ENCODE assay signal across 1 cellular context in the genomic region with DNA sequence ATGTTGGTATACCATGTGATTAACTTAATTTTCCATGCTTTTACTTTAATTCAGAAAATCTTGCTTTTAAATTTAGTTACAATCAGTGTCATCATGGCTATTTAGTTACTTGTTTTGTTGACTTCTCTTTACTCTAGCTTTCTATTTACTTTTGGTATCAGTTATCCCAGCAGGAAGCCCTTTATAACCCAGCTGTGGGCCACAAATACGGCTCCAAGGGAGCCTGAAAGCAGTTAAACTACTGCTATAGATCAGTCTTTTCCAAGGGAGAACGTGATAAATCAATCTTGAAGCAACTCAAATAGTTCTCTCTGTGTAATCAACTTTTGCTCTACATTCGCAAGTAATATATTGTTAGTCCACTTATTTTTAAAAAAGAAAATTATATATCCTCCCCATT.
A peak's percentile ranks its signal among the peaks of the same experiment; 100 is the strongest.
TF ChIP-seq lines count a peak whose summit lies in the region.

No MANE protein-coding gene starts in this region.

TF ChIP-seq in HEK293, 187 proteins besides CTCF, POLR2A, EP300 and RAD21 (continued from another document and continues in another):
- TF ChIP-seq EGR2 (tag by site-specific recombination; IDR thresholded peaks at IDR 0.05; ENCODE audit: low read depth), result no peak
- TF ChIP-seq ZNF140 (tag by site-specific recombination; IDR thresholded peaks at IDR 0.05), result no peak
- TF ChIP-seq, protein P1, sequence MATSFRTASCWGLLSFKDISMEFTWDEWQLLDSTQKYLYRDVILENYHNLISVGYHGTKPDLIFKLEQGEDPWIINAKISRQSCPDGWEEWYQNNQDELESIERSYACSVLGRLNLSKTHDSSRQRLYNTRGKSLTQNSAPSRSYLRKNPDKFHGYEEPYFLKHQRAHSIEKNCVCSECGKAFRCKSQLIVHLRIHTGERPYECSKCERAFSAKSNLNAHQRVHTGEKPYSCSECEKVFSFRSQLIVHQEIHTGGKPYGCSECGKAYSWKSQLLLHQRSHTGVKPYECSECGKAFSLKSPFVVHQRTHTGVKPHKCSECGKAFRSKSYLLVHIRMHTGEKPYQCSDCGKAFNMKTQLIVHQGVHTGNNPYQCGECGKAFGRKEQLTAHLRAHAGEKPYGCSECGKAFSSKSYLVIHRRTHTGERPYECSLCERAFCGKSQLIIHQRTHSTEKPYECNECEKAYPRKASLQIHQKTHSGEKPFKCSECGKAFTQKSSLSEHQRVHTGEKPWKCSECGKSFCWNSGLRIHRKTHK (tag by site-specific recombination; IDR thresholded peaks at IDR 0.05), result no peak
- TF ChIP-seq KLF1 (tag by site-specific recombination; IDR thresholded peaks at IDR 0.05), result no peak
- TF ChIP-seq SP7 (tag by site-specific recombination; IDR thresholded peaks at IDR 0.05), result peak; percentile 48; the same call in 1 of the 2 replicates
- TF ChIP-seq ZNF433 (tag by site-specific recombination; IDR thresholded peaks at IDR 0.05; ENCODE audit: low read depth), result no peak
- TF ChIP-seq SETDB1 (IDR thresholded peaks at IDR 0.05; ENCODE audit: insufficient read length, low read length), result no peak
- TF ChIP-seq, protein P2, sequence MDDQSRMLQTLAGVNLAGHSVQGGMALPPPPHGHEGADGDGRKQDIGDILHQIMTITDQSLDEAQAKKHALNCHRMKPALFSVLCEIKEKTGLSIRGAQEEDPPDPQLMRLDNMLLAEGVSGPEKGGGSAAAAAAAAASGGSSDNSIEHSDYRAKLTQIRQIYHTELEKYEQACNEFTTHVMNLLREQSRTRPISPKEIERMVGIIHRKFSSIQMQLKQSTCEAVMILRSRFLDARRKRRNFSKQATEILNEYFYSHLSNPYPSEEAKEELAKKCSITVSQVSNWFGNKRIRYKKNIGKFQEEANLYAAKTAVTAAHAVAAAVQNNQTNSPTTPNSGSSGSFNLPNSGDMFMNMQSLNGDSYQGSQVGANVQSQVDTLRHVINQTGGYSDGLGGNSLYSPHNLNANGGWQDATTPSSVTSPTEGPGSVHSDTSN (CRISPR knock-in tag; IDR thresholded peaks at IDR 0.05), result no peak
- TF ChIP-seq ZNF560 (tag by site-specific recombination; IDR thresholded peaks at IDR 0.05; ENCODE audit: borderline replicate concordance), result no peak
- TF ChIP-seq ZNF114 (tag by site-specific recombination; IDR thresholded peaks at IDR 0.05), result no peak
- peak; percentile 72; the same call in 1 of the 2 replicates for TF ChIP-seq ZNF488 (tag by site-specific recombination; IDR thresholded peaks at IDR 0.05)
- TF ChIP-seq IKZF3 (tag by site-specific recombination; IDR thresholded peaks at IDR 0.05), result peak; percentile 98
- no peak for TF ChIP-seq ZSCAN18 (tag by site-specific recombination; IDR thresholded peaks at IDR 0.05)
- TF ChIP-seq ZNF704 (tag by site-specific recombination; IDR thresholded peaks at IDR 0.05), result no peak
- peak; percentile 91 for TF ChIP-seq ZIC2 (tag by site-specific recombination; IDR thresholded peaks at IDR 0.05)
- TF ChIP-seq HOXD13 (CRISPR knock-in tag; IDR thresholded peaks at IDR 0.05; ENCODE audit: borderline replicate concordance), result no peak
- TF ChIP-seq ZBTB7A (tag by site-specific recombination; IDR thresholded peaks at IDR 0.05; ENCODE audit: low read depth), result no peak
- TF ChIP-seq ZNF37A (tag by site-specific recombination; IDR thresholded peaks at IDR 0.05), result no peak
- no peak for TF ChIP-seq PRDM10 (tag by site-specific recombination; IDR thresholded peaks at IDR 0.05)
- TF ChIP-seq INSM2 (tag by site-specific recombination; IDR thresholded peaks at IDR 0.05), result no peak
- TF ChIP-seq ZNF610 (tag by site-specific recombination; IDR thresholded peaks at IDR 0.05; ENCODE audit: borderline replicate concordance), result no peak
- TF ChIP-seq ZNF221 (tag by site-specific recombination; IDR thresholded peaks at IDR 0.05; ENCODE audit: borderline replicate concordance), result no peak
- no peak for TF ChIP-seq ZNF654 (tag by site-specific recombination; IDR thresholded peaks at IDR 0.05; ENCODE audit: low read depth)
- TF ChIP-seq ZNF701 (tag by site-specific recombination; IDR thresholded peaks at IDR 0.05), result no peak
- TF ChIP-seq, protein P3, sequence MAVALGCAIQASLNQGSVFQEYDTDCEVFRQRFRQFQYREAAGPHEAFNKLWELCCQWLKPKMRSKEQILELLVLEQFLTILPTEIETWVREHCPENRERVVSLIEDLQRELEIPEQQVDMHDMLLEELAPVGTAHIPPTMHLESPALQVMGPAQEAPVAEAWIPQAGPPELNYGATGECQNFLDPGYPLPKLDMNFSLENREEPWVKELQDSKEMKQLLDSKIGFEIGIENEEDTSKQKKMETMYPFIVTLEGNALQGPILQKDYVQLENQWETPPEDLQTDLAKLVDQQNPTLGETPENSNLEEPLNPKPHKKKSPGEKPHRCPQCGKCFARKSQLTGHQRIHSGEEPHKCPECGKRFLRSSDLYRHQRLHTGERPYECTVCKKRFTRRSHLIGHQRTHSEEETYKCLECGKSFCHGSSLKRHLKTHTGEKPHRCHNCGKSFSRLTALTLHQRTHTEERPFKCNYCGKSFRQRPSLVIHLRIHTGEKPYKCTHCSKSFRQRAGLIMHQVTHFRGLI (tag by site-specific recombination; IDR thresholded peaks at IDR 0.05), result no peak; the same call in 1 of the 2 replicates
- no peak for TF ChIP-seq ZNF174 (tag by site-specific recombination; IDR thresholded peaks at IDR 0.05)
- TF ChIP-seq ZNF658 (tag by site-specific recombination; IDR thresholded peaks at IDR 0.05), result no peak
- no peak for TF ChIP-seq SP3 (tag by site-specific recombination; IDR thresholded peaks at IDR 0.05)
- TF ChIP-seq ZNF16 (tag by site-specific recombination; IDR thresholded peaks at IDR 0.05; ENCODE audit: low read depth), result no peak
- peak; percentile 93 for TF ChIP-seq GLIS1 (tag by site-specific recombination; IDR thresholded peaks at IDR 0.05)
- no peak for TF ChIP-seq ZNF510 (tag by site-specific recombination; IDR thresholded peaks at IDR 0.05; ENCODE audit: insufficient replicate concordance)
- TF ChIP-seq GLI2 (tag by site-specific recombination; IDR thresholded peaks at IDR 0.05; ENCODE audit: borderline replicate concordance, low read depth), result 0 out of 2 replicates have a peak, but pooled peaks have one; percentile 56
- TF ChIP-seq ZNF24 (tag by site-specific recombination; IDR thresholded peaks at IDR 0.05), result no peak
- no peak for TF ChIP-seq ZNF362 (tag by site-specific recombination; IDR thresholded peaks at IDR 0.05)
- TF ChIP-seq, protein P4, sequence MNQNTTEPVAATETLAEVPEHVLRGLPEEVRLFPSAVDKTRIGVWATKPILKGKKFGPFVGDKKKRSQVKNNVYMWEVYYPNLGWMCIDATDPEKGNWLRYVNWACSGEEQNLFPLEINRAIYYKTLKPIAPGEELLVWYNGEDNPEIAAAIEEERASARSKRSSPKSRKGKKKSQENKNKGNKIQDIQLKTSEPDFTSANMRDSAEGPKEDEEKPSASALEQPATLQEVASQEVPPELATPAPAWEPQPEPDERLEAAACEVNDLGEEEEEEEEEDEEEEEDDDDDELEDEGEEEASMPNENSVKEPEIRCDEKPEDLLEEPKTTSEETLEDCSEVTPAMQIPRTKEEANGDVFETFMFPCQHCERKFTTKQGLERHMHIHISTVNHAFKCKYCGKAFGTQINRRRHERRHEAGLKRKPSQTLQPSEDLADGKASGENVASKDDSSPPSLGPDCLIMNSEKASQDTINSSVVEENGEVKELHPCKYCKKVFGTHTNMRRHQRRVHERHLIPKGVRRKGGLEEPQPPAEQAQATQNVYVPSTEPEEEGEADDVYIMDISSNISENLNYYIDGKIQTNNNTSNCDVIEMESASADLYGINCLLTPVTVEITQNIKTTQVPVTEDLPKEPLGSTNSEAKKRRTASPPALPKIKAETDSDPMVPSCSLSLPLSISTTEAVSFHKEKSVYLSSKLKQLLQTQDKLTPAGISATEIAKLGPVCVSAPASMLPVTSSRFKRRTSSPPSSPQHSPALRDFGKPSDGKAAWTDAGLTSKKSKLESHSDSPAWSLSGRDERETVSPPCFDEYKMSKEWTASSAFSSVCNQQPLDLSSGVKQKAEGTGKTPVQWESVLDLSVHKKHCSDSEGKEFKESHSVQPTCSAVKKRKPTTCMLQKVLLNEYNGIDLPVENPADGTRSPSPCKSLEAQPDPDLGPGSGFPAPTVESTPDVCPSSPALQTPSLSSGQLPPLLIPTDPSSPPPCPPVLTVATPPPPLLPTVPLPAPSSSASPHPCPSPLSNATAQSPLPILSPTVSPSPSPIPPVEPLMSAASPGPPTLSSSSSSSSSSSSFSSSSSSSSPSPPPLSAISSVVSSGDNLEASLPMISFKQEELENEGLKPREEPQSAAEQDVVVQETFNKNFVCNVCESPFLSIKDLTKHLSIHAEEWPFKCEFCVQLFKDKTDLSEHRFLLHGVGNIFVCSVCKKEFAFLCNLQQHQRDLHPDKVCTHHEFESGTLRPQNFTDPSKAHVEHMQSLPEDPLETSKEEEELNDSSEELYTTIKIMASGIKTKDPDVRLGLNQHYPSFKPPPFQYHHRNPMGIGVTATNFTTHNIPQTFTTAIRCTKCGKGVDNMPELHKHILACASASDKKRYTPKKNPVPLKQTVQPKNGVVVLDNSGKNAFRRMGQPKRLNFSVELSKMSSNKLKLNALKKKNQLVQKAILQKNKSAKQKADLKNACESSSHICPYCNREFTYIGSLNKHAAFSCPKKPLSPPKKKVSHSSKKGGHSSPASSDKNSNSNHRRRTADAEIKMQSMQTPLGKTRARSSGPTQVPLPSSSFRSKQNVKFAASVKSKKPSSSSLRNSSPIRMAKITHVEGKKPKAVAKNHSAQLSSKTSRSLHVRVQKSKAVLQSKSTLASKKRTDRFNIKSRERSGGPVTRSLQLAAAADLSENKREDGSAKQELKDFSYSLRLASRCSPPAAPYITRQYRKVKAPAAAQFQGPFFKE (tag by site-specific recombination; IDR thresholded peaks at IDR 0.05; ENCODE audit: borderline replicate concordance), result no peak
- TF ChIP-seq ZBTB48 (tag by site-specific recombination; IDR thresholded peaks at IDR 0.05), result 0 out of 2 replicates have a peak, but pooled peaks have one; percentile 25
- TF ChIP-seq ZNF248 (tag by site-specific recombination; IDR thresholded peaks at IDR 0.05), result no peak
- no peak for TF ChIP-seq ZBTB1 (tag by site-specific recombination; IDR thresholded peaks at IDR 0.05)
